Comparison of ENCODE assay signal across 1 cellular context in the genomic region with DNA sequence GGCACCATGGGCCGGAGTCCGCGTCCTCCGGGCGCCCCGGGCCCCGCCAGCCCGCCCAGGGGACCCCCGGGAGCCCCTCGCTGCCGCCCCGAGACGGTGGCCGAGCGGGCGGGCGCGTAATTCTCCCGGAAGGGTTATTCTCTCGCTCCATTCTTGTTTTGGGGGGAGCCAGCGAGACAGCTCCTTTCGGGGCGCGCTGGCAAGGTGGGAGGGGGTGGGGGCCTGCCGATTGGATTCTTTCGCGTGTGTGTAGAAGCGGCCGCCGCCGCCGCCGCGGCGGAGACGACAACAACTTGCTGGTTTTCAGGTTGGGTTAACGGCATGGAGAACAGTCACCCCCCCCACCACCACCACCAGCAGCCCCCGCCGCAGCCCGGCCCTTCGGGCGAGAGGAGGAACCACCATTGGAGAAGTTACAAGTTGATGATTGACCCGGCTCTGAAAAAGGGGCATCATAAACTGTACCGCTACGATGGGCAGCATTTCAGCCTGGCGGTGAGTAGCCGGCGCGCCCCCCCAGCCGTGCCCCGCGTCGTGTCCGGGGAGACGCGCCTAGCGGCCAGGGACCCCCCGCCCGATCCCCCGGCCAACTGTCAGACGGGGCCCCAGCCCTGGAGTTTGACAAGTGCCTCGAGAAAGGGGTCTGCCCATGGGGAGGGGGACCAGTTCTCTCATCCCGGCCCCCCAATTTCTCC.
TF ChIP-seq lines count a peak whose summit lies in the region.

No MANE protein-coding gene starts in this region.

TF ChIP-seq in GM12878, 131 proteins besides CTCF, POLR2A, EP300 and RAD21:
- no peak for TF ChIP-seq CBX3 (IDR thresholded peaks at IDR 0.05; ENCODE audit: borderline replicate concordance, low read depth)
- TF ChIP-seq LARP7 (IDR thresholded peaks at IDR 0.05) = peak; percentile 34; the same call in 1 of the 2 replicates
- no peak for TF ChIP-seq RELA (IDR thresholded peaks at IDR 0.05; ENCODE audit: borderline replicate concordance, partially characterized antibody)
- TF ChIP-seq FOXK2 (IDR thresholded peaks at IDR 0.05) = peak; percentile 49; the same call in 1 of the 2 replicates
- TF ChIP-seq RELB (IDR thresholded peaks at IDR 0.05; ENCODE audit: low read depth) = no peak
- peak; percentile 7 for TF ChIP-seq MEF2B (IDR thresholded peaks at IDR 0.05; ENCODE audit: partially characterized antibody, poor library complexity, severe bottlenecking)
- TF ChIP-seq HDGF (IDR thresholded peaks at IDR 0.05) = no peak
- peak; percentile 13; the same call in 1 of the 2 replicates for TF ChIP-seq ATF7 (IDR thresholded peaks at IDR 0.05; ENCODE audit: low read depth)
- TF ChIP-seq, protein P1, sequence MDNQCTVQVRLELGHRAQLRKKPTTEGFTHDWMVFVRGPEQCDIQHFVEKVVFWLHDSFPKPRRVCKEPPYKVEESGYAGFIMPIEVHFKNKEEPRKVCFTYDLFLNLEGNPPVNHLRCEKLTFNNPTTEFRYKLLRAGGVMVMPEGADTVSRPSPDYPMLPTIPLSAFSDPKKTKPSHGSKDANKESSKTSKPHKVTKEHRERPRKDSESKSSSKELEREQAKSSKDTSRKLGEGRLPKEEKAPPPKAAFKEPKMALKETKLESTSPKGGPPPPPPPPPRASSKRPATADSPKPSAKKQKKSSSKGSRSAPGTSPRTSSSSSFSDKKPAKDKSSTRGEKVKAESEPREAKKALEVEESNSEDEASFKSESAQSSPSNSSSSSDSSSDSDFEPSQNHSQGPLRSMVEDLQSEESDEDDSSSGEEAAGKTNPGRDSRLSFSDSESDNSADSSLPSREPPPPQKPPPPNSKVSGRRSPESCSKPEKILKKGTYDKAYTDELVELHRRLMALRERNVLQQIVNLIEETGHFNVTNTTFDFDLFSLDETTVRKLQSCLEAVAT (IDR thresholded peaks at IDR 0.05) = 0 out of 2 replicates have a peak, but pooled peaks have one; percentile 14
- TF ChIP-seq NBN (IDR thresholded peaks at IDR 0.05) = no peak
